ENCODE assay signal across 10 cellular contexts in genomic region chr4:1232661-1233621, GRCh38. TPM values are rescaled to one million over a fixed set of nuclear protein-coding genes. Genes with fewer than 3 reads are reported as not detected.
DNase-seq lines count a peak whose midpoint lies in the region; ATAC-seq and TF ChIP-seq lines count a peak whose summit lies in the region.
"Had no signal": no experiment of that assay in that cellular context is flagged by ENCODE, and none has a peak within 500 bp of the region (broad histone marks: within the 10 kb centered on the region; RNA-seq: fewer than 3 reads in every experiment).

No MANE protein-coding gene starts in this region.

- H3K4me3 Mint-ChIP-seq in natural killer cell, result no peak overlapping the region
- no peak overlapping the region for H3K4me3 Mint-ChIP-seq in natural killer cell treated with Interleukin-12 subunit alpha and Interleukin-12 subunit beta and Interleukin-15 and Interleukin-18, amount 100 ng/mL, for 72 hours

- peaks cover 4% of the 10 kb centered on the region for H4K20me1 ChIP-seq in neural cell (ENCODE audit: insufficient read depth)

- no peak for TF ChIP-seq EP300 in neural cell (conservative IDR thresholded peaks at IDR 0.05; ENCODE audit: poor library complexity, severe bottlenecking)

- peaks cover under 1% of the 10 kb centered on the region for H3K36me3 ChIP-seq in neural cell (ENCODE audit: insufficient read depth, low read length)

- DNase-seq in natural killer cell (no peak), fibroblast of pulmonary artery (ENCODE audit: low read depth) (peak; percentile 82), NCI-H2029 (lab: John Stamatoyannopoulos, UW) (no peak)
- DNase-seq in natural killer cell treated with Interleukin-12 subunit alpha and Interleukin-12 subunit beta and Interleukin-15 and Interleukin-18, amount 100 ng/mL, for 72 hours (ENCODE audit: low spot score), result no peak
- no peak for DNase-seq in stimulated activated CD4-positive, alpha-beta T cell treated with anti-CD3 and anti-CD28 coated beads, Interleukin-4, amount 100 ng/mL, for 24 hours
- DNase-seq: NCI-H510A had no signal

- no peak overlapping the region for H2AFZ ChIP-seq in neural cell (ENCODE audit: low read depth, low read length)

- TF ChIP-seq RAD21 in neural cell (conservative IDR thresholded peaks at IDR 0.05), result no peak

- peak overlapping the region; percentile 60 for H3K27ac ChIP-seq in neural cell (ENCODE audit: low read length)

- TF ChIP-seq CTCF in natural killer cell (IDR thresholded peaks at IDR 0.05), result no peak
- no peak for TF ChIP-seq CTCF in fibroblast of pulmonary artery (IDR thresholded peaks at IDR 0.05; ENCODE audit: low read length, missing control alignments)
- no peak for TF ChIP-seq CTCF in neural cell (IDR thresholded peaks at IDR 0.05; ENCODE audit: poor library complexity, severe bottlenecking)

- no peak for ATAC-seq in natural killer cell
- ATAC-seq in natural killer cell treated with Interleukin-12 subunit alpha and Interleukin-12 subunit beta and Interleukin-15 and Interleukin-18, amount 100 ng/mL, for 72 hours, result no peak
- ATAC-seq in esophagus mucosa, result no peak
- no peak for ATAC-seq in HG03108 (IDR thresholded peaks at IDR 0.05; ENCODE audit: unreplicated experiment)

- H3K9me2 ChIP-seq in neural cell (ENCODE audit: insufficient read depth, low read length), result no peaks in the 10 kb centered on the region

- no peaks in the 10 kb centered on the region for H3F3A ChIP-seq in neural cell (ENCODE audit: insufficient read depth, low read length, poor library complexity, severe bottlenecking)

- no peak overlapping the region for H3K4me2 ChIP-seq in neural cell (ENCODE audit: low read length)

- H3K27me3 Mint-ChIP-seq in natural killer cell (ENCODE audit: low read depth in 2 of 2), result no peaks in the 10 kb centered on the region
- H3K27me3 Mint-ChIP-seq in natural killer cell treated with Interleukin-12 subunit alpha and Interleukin-12 subunit beta and Interleukin-15 and Interleukin-18, amount 100 ng/mL, for 72 hours, result no peaks in the 10 kb centered on the region

- H3K27ac Mint-ChIP-seq in natural killer cell, result peak overlapping the region; percentile 50 to 70
- H3K27ac Mint-ChIP-seq in natural killer cell treated with Interleukin-12 subunit alpha and Interleukin-12 subunit beta and Interleukin-15 and Interleukin-18, amount 100 ng/mL, for 72 hours, result peak overlapping the region in 1 of 2 donors; percentile 67

- no peaks in the 10 kb centered on the region for H3K36me3 Mint-ChIP-seq in natural killer cell
- no peaks in the 10 kb centered on the region for H3K36me3 Mint-ChIP-seq in natural killer cell treated with Interleukin-12 subunit alpha and Interleukin-12 subunit beta and Interleukin-15 and Interleukin-18, amount 100 ng/mL, for 72 hours

- H3K79me2 ChIP-seq in neural cell (replicated peaks; ENCODE audit: insufficient read depth, low read length), result peaks cover 17% of the 10 kb centered on the region

- H3K9ac ChIP-seq in neural cell (ENCODE audit: low read length), result peak overlapping the region; percentile 53

- no peaks in the 10 kb centered on the region for H3K9me3 ChIP-seq in neural cell (ENCODE audit: low read length)

- H3K4me1 Mint-ChIP-seq in natural killer cell, result peaks cover 26 to 51% of the 10 kb centered on the region in 2 donors
- H3K4me1 Mint-ChIP-seq in natural killer cell treated with Interleukin-12 subunit alpha and Interleukin-12 subunit beta and Interleukin-15 and Interleukin-18, amount 100 ng/mL, for 72 hours (ENCODE audit: low read depth in 2 of 2), result peaks cover under 1 to 28% of the 10 kb centered on the region in 2 donors

- intact Hi-C loops in natural killer cell (cut with micrococcal nuclease), result no loop called here

- no peaks in the 10 kb centered on the region for H3K27me3 ChIP-seq in neural cell (ENCODE audit: insufficient read depth, low read depth, low read length)
- H3K27me3 ChIP-seq: dorsolateral prefrontal cortex had no signal

- no peaks in the 10 kb centered on the region for H3K9me3 Mint-ChIP-seq in natural killer cell
- no peaks in the 10 kb centered on the region for H3K9me3 Mint-ChIP-seq in natural killer cell treated with Interleukin-12 subunit alpha and Interleukin-12 subunit beta and Interleukin-15 and Interleukin-18, amount 100 ng/mL, for 72 hours

- H3K4me3 ChIP-seq in fibroblast of pulmonary artery (replicated peaks; ENCODE audit: low read depth, low read length) (no peak overlapping the region), neural cell (ENCODE audit: low read length) (peak overlapping the region; percentile 48)

TF ChIP-seq in neural cell, 6 proteins besides CTCF, POLR2A, EP300 and RAD21:
- TF ChIP-seq TAF1 (IDR thresholded peaks at IDR 0.05; ENCODE audit: low read depth) (no peak), MXI1 (conservative IDR thresholded peaks at IDR 0.05; ENCODE audit: poor library complexity, severe bottlenecking) (peak; percentile 41)
TF ChIP-seq in neural cell: peak in this region for 1.

RNA-seq across cellular contexts. Expression of gene CTBP1, which starts 16.0 kb away (rescaled TPM):
- total RNA-seq in natural killer cell, result 100 to 1,000 TPM; 384 to 388 (median 388) TPM
- 100 to 1,000 TPM; 109 to 245 TPM for total RNA-seq in natural killer cell treated with Interleukin-12 subunit alpha and Interleukin-12 subunit beta and Interleukin-15 and Interleukin-18, amount 100 ng/mL, for 72 hours
- 325 and 487 TPM in 2 replicates for polyA plus RNA-seq in neural cell
- 283 and 371 TPM in 2 replicates for polyA minus RNA-seq in neural cell
- total RNA-seq in esophagus mucosa, result 89.4 TPM

RNA-seq across cellular contexts. Expression of gene MAEA, which starts 56.8 kb away (rescaled TPM):
- total RNA-seq in natural killer cell (10 to 100 TPM; 63.5 to 89.2 (median 64.0) TPM), esophagus mucosa (59.4 TPM)
- total RNA-seq in natural killer cell treated with Interleukin-12 subunit alpha and Interleukin-12 subunit beta and Interleukin-15 and Interleukin-18, amount 100 ng/mL, for 72 hours, result 10 to 100 TPM; 60.1 to 93.7 TPM
- 106 and 109 TPM in 2 replicates for polyA plus RNA-seq in neural cell
- 58.3 and 68.7 TPM in 2 replicates for polyA minus RNA-seq in neural cell
